In the genomic region with DNA sequence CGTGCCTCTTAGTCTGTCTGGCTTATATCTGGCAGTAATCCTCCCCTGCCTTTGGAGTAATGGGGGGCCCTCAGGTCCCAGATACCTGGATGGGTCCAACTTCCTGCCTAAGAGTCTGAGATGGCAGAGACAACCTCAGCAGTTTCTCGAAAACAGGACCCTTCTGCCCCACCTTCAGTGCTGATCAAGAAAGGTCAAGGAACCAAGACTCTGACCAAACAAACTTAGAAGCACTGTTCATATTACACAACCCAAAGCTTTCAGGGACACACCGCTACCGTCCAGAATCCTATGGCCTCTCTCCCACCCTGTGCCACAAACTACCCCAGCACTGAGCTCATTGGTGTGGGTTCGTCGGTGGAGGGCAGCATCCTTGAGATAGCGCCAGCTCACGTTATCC, we compare ENCODE assay signal across 32 cellular contexts. TPM values are rescaled to one million over a fixed set of nuclear protein-coding genes. Genes with fewer than 3 reads are reported as not detected.
"Had no signal": no experiment of that assay in that cellular context is flagged by ENCODE, and none has a peak within 500 bp of the region (broad histone marks: within the 10 kb centered on the region; RNA-seq: fewer than 3 reads in every experiment).

No MANE protein-coding gene starts in this region.

- H3K4me3 ChIP-seq: adrenal gland, body of pancreas, breast epithelium, SJSA1 had no signal

- ATAC-seq: activated CD4-positive, alpha-beta T cell treated with anti-CD3 and anti-CD28 coated beads for 36 hours; activated CD4-positive, CD25-positive, alpha-beta regulatory T cell treated with anti-CD3 and anti-CD28 coated beads, Interleukin-2, amount 50 U/mL, for 24 hours; activated naive CD4-positive, alpha-beta T cell treated with anti-CD3 and anti-CD28 coated beads, Interleukin-2, amount 50 U/mL, for 72 hours; activated T-cell treated with anti-CD3 and anti-CD28 coated beads, Interleukin-2, amount 50 U/mL, for 4 hours; body of pancreas; Panc1 had no signal

- FAIRE-seq: astrocyte, TTC549 had no signal

- H3K27ac ChIP-seq: adrenal gland, body of pancreas, breast epithelium, SJSA1 had no signal

- H3K36me3 ChIP-seq: adrenal gland, breast epithelium, SJSA1 had no signal

- H3K27me3 ChIP-seq: adrenal gland, body of pancreas, breast epithelium, SJSA1 had no signal

- H3K9me3 ChIP-seq: adrenal gland, body of pancreas, breast epithelium, SJSA1, SK-N-SH had no signal

- H3K9ac ChIP-seq: SK-N-SH had no signal

- DNase-seq: activated CD4-positive, alpha-beta memory T cell treated with anti-CD3 and anti-CD28 coated beads for 36 hours; activated CD4-positive, alpha-beta T cell treated with anti-CD3 and anti-CD28 coated beads for 36 hours; activated CD4-positive, alpha-beta T cell treated with anti-CD3 and anti-CD28 coated beads, Interleukin-2, amount 50 U/mL, for 1 hour; activated CD8-positive, alpha-beta memory T cell treated with anti-CD3 and anti-CD28 coated beads, Interleukin-2, amount 50 U/mL, for 4 hours; activated gamma-delta T cell treated with Interleukin-2 at 50 U/mL for 16 hours; activated naive CD4-positive, alpha-beta T cell treated with anti-CD3 and anti-CD28 coated beads for 36 hours; activated T-cell treated with anti-CD3 and anti-CD28 coated beads for 4 hours; activated T-cell treated with anti-CD3 and anti-CD28 coated beads, Interleukin-2, amount 50 U/mL, for 4 hours; adrenal gland; body of pancreas; cerebellar nuclear complex; Karpas-422; NCI-H1048; NCI-H1105 treated with DMSO at 0.1 percent for 48 hours; NCI-H1436; NCI-H1694; NCI-H2081 treated with DMSO at 0.1 percent for 48 hours; NCI-H446; NCI-H510A treated with DMSO at 0.1 percent for 48 hours; SHP77; SK-N-SH had no signal

- H3K4me2 ChIP-seq: SK-N-SH had no signal

- H3K4me1 ChIP-seq: breast epithelium had no signal

RNA-seq across cellular contexts. Expression of gene TMC2, which starts 7.7 kb away (rescaled TPM):
- total RNA-seq: activated CD4-positive, alpha-beta memory T cell treated with anti-CD3 and anti-CD28 coated beads for 36 hours; activated CD4-positive, alpha-beta T cell treated with anti-CD3 and anti-CD28 coated beads for 36 hours; activated naive CD4-positive, alpha-beta T cell treated with anti-CD3 and anti-CD28 coated beads for 36 hours; activated naive CD4-positive, alpha-beta T cell treated with anti-CD3 and anti-CD28 coated beads, Interleukin-2, amount 50 U/mL, for 72 hours; activated T-cell treated with anti-CD3 and anti-CD28 coated beads, Interleukin-2, amount 50 U/mL, for 4 hours; activated T-helper 1 cell treated with anti-CD3 and anti-CD28 coated beads, Interleukin-12 subunit alpha, Interleukin-12 subunit beta, Interleukin-2, Interleukin-4 antibody, amounts not matched to agents 30 ng/mL and 10 ng/mL and 1 ng/mL, durations not matched to agents 14 hours and 24 hours and 36 hours; astrocyte; cardiac septum; MCF 10A; RPMI7951; SJSA1 had no signal
- polyA plus RNA-seq: SK-N-SH had no signal
